In genomic region chr3:47020311-47020710, GRCh38 we compare ENCODE assay signal across 18 cellular contexts. TPM values are rescaled to one million over a fixed set of nuclear protein-coding genes. Genes with fewer than 3 reads are reported as not detected.
DNase-seq lines count a peak whose midpoint lies in the region; ATAC-seq and TF ChIP-seq lines count a peak whose summit lies in the region.
"Had no signal": no experiment of that assay in that cellular context is flagged by ENCODE, and none has a peak within 500 bp of the region (broad histone marks: within the 10 kb centered on the region; RNA-seq: fewer than 3 reads in every experiment).

No MANE protein-coding gene starts in this region.

- H4K20me1 ChIP-seq in mammary epithelial cell (ENCODE audit: insufficient read depth, low read length), result no peaks in the 10 kb centered on the region

- H3K4me3 Mint-ChIP-seq in MCF 10A (ENCODE audit: unreplicated experiment), result no peak overlapping the region
- no peak overlapping the region for H3K4me3 Mint-ChIP-seq in T-cell
- no peak overlapping the region for H3K4me3 Mint-ChIP-seq in endodermal cell

- intact Hi-C loops in MCF 10A (cut with micrococcal nuclease), result no loop called here
- intact Hi-C loops in mammary epithelial cell (cut with micrococcal nuclease), result no loop called here

- CTCF ChIA-PET in MCF 10A (lab: Yijun Ruan, JAX) (interaction anchor here (0.6 to 1.4 kb wide), 3 partner anchors 9 to 331 kb away, joined by 3 to 5 read pairs (median 3); no protein-coding TSS in a partner anchor), mammary epithelial cell (lab: Charles Lee; ENCODE audit: low non-redundant PET) (no interaction called here), T-cell (lab: Charles Lee) (interaction anchor here (1.1 to 1.4 kb wide), 2 partner anchors 10 to 21 kb away, joined by 3 read pairs; no protein-coding TSS in a partner anchor), RWPE1 (lab: Yijun Ruan, JAX) (no interaction called here)

- H3K36me3 ChIP-seq in mammary epithelial cell (ENCODE audit: insufficient read depth, low read length), result peaks cover 4% of the 10 kb centered on the region
- H3K36me3 ChIP-seq in endodermal cell (ENCODE audit: control insufficient read depth, insufficient read depth, low read length), result peaks cover 44% of the 10 kb centered on the region

- no peaks in the 10 kb centered on the region for H3K9me3 Mint-ChIP-seq in MCF 10A (ENCODE audit: unreplicated experiment)
- H3K9me3 Mint-ChIP-seq in T-cell, result no peaks in the 10 kb centered on the region
- H3K9me3 Mint-ChIP-seq in endodermal cell, result no peaks in the 10 kb centered on the region

- no peak overlapping the region for H3K9ac ChIP-seq in mammary epithelial cell (ENCODE audit: insufficient read depth, low read length)
- H3K9ac ChIP-seq in endodermal cell (ENCODE audit: extremely low read depth, low read length, poor library complexity, severe bottlenecking), result no peak overlapping the region
- H3K9ac ChIP-seq: KMS-11 had no signal

- DNase-seq in MCF 10A (ENCODE audit: unreplicated experiment), result no peak
- no peak for DNase-seq in mammary epithelial cell
- DNase-seq in T-cell, result no peak
- DNase-seq in endodermal cell, result no peak
- no peak for DNase-seq in iPS-NIHi7 (ENCODE audit: extremely low spot score)
- no peak for DNase-seq in RWPE1 (ENCODE audit: low spot score)
- DNase-seq: activated gamma-delta T cell treated with Interleukin-2 at 50 U/mL for 16 hours, dermis blood vessel endothelial cell, left cardiac atrium, MV-4-11, NCI-H1694 treated with DMSO at 0.1 percent for 48 hours, NCI-H2171 treated with DMSO at 0.1 percent for 48 hours, NCI-H524 treated with DMSO at 0.1 percent for 48 hours, WERI-Rb-1 had no signal

- WGBS in mammary epithelial cell (ENCODE audit: low coverage, missing lambda C conversion rate), result 89% methylated on average over 2 of the region's 4 CpGs
- WGBS in endodermal cell (ENCODE audit: insufficient coverage in 1 of 2, insufficient read length in 1 of 2), 2 experiments, result 96% methylated on average over 3 of the region's 4 CpGs

- H2AFZ ChIP-seq in mammary epithelial cell (ENCODE audit: low read depth, low read length), result no peak overlapping the region

- no peaks in the 10 kb centered on the region for H3K27me3 ChIP-seq in mammary epithelial cell (ENCODE audit: insufficient read depth, low read length)
- no peaks in the 10 kb centered on the region for H3K27me3 ChIP-seq in endodermal cell (ENCODE audit: control insufficient read depth, insufficient read depth, low read length, poor library complexity, severe bottlenecking)
- H3K27me3 ChIP-seq: cardiac muscle cell, suprapubic skin had no signal

- no peaks in the 10 kb centered on the region for H3K9me3 ChIP-seq in mammary epithelial cell (replicated peaks; ENCODE audit: insufficient read depth, low read length)
- no peaks in the 10 kb centered on the region for H3K9me3 ChIP-seq in endodermal cell (ENCODE audit: control insufficient read depth, low read length)
- H3K9me3 ChIP-seq: suprapubic skin had no signal

- TF ChIP-seq CTCF in MCF 10A (IDR thresholded peaks at IDR 0.05; ENCODE audit: unreplicated experiment) (no peak), mammary epithelial cell (conservative IDR thresholded peaks at IDR 0.05 in 1 of 2, IDR thresholded peaks at IDR 0.05 in 1 of 2; ENCODE audit: extremely low read depth in 1 of 2, insufficient read depth in 1 of 2, low read depth in 1 of 2, low read length in 2 of 2) (no peak), endodermal cell (conservative IDR thresholded peaks at IDR 0.05) (no peak), RWPE1 (conservative IDR thresholded peaks at IDR 0.05; ENCODE audit: low read depth) (no peak)

- H3K4me1 ChIP-seq in mammary epithelial cell (ENCODE audit: insufficient read depth, low read length) (peaks cover 35% of the 10 kb centered on the region), endodermal cell (ENCODE audit: control insufficient read depth, insufficient read depth, low read length) (peaks cover 8% of the 10 kb centered on the region)

- H3K4me3 ChIP-seq in mammary epithelial cell (replicated peaks in 1 of 3; ENCODE audit: insufficient read depth in 1 of 3, low read depth in 2 of 3, low read length in 3 of 3) (no peak overlapping the region), endodermal cell (ENCODE audit: low read length) (no peak overlapping the region)
- H3K4me3 ChIP-seq: cardiac muscle cell, suprapubic skin had no signal

- POLR2A ChIA-PET in MCF 10A (lab: Yijun Ruan, JAX), result interaction anchor here (1.4 kb wide), 1 partner anchor 9 kb away, joined by 3 read pairs; no protein-coding TSS in a partner anchor
- POLR2A ChIA-PET in T-cell (lab: Charles Lee), result interaction anchor here (0.6 to 1.1 kb wide), 2 partner anchors 9 to 11 kb away, joined by 3 to 4 read pairs; no protein-coding TSS in a partner anchor
- POLR2A ChIA-PET in RWPE1 (lab: Yijun Ruan, JAX; ENCODE audit: low non-redundant PET), result no interaction called here

- H3K4me2 ChIP-seq in mammary epithelial cell (ENCODE audit: insufficient read depth, low read depth, low read length), result no peak overlapping the region
- H3K4me2 ChIP-seq: KMS-11 had no signal

- H3K27ac Mint-ChIP-seq in MCF 10A (ENCODE audit: low read depth, unreplicated experiment), result peak overlapping the region; percentile 42
- peak overlapping the region; percentile 82 to 92 for H3K27ac Mint-ChIP-seq in T-cell
- H3K27ac Mint-ChIP-seq in endodermal cell, result peak overlapping the region; percentile 27

- dilution Hi-C loops in mammary epithelial cell (cut with HindIII; ENCODE audit: low sequenced_read_pairs), result loop anchor here (5.0 kb wide), 2 partner anchors 47 to 73 kb away; no protein-coding TSS in a partner anchor

- no TSS peak for BruUV-seq in MCF 10A (replicated peaks; lab: Mats Ljungman, UMichigan)
- no TSS peak for BruUV-seq in mammary epithelial cell (replicated peaks; lab: Mats Ljungman, UMichigan)

- in situ Hi-C loops in mammary epithelial cell (cut with MboI; ENCODE audit: low sequenced_read_pairs in 2 of 2), result no loop called here

- peaks cover 32% of the 10 kb centered on the region for H3K79me2 ChIP-seq in mammary epithelial cell (ENCODE audit: insufficient read depth, low read length)

- no peak for ATAC-seq in T-cell (replicated peaks in 1 of 4)
- no peak for ATAC-seq in HG02973 (IDR thresholded peaks at IDR 0.05; ENCODE audit: unreplicated experiment)
- ATAC-seq: left cardiac atrium had no signal

- peaks cover 16% of the 10 kb centered on the region for H3K4me1 Mint-ChIP-seq in MCF 10A (ENCODE audit: insufficient read depth, unreplicated experiment)
- peaks cover 45 to 64% (median 59%) of the 10 kb centered on the region in 3 donors for H3K4me1 Mint-ChIP-seq in T-cell
- H3K4me1 Mint-ChIP-seq in endodermal cell, result peaks cover 16% of the 10 kb centered on the region

- H3K36me3 Mint-ChIP-seq in MCF 10A (ENCODE audit: insufficient read depth, unreplicated experiment), result peaks cover 38% of the 10 kb centered on the region
- H3K36me3 Mint-ChIP-seq in T-cell, result peaks cover 30% of the 10 kb centered on the region
- peaks cover 28% of the 10 kb centered on the region for H3K36me3 Mint-ChIP-seq in endodermal cell (ENCODE audit: low read depth)

- H3K27me3 Mint-ChIP-seq in MCF 10A (ENCODE audit: insufficient read depth, unreplicated experiment), result no peaks in the 10 kb centered on the region
- H3K27me3 Mint-ChIP-seq in T-cell, result no peaks in the 10 kb centered on the region
- no peaks in the 10 kb centered on the region for H3K27me3 Mint-ChIP-seq in endodermal cell (ENCODE audit: insufficient read depth)

- no peak overlapping the region for H3K27ac ChIP-seq in mammary epithelial cell (ENCODE audit: insufficient read depth, low read depth, low read length)
- H3K27ac ChIP-seq in endodermal cell (ENCODE audit: low read depth, low read length), result no peak overlapping the region
- no peak overlapping the region for H3K27ac ChIP-seq in RWPE1
- H3K27ac ChIP-seq: cardiac muscle cell, KMS-11, suprapubic skin, WERI-Rb-1 had no signal

RNA-seq across cellular contexts. Expression of gene NBEAL2, which starts 40.8 kb away (rescaled TPM):
- total RNA-seq in MCF 10A (2022) (14.2 and 20.2 TPM in 2 replicates), mammary epithelial cell (10 to 100 TPM; 21.3 to 42.3 TPM), T-cell (100 to 1,000 TPM; 141 to 206 (median 182) TPM), endodermal cell (10 to 100 TPM; 59.2 to 64.0 TPM)
- polyA plus RNA-seq in mammary epithelial cell, result 24.6 TPM
- polyA minus RNA-seq in mammary epithelial cell, result 63.5 TPM
- polyA plus RNA-seq in endodermal cell (2013, experiment 1 of 2), result 22.9 TPM
- 17.8 TPM for polyA plus RNA-seq in endodermal cell (2013, experiment 2 of 2)

RNA-seq across cellular contexts. Expression of gene CCDC12, which starts 43.8 kb away (rescaled TPM):
- 43.9 and 45.9 TPM in 2 replicates for total RNA-seq in MCF 10A (2022)
- total RNA-seq in mammary epithelial cell, result 10 to 100 TPM; 17.8 to 42.1 TPM
- polyA plus RNA-seq in mammary epithelial cell, result 31.4 TPM
- 19.6 TPM for polyA minus RNA-seq in mammary epithelial cell
- total RNA-seq in T-cell, result 10 to 100 TPM; 66.5 to 78.4 (median 72.8) TPM
- total RNA-seq in endodermal cell, result 10 to 100 TPM; 46.7 to 47.8 TPM
- 44.4 TPM for polyA plus RNA-seq in endodermal cell (2013, experiment 1 of 2)
- 41.1 TPM for polyA plus RNA-seq in endodermal cell (2013, experiment 2 of 2)

Comparison
In these comparisons a context has a peak if more than half of its experiments do, and no peak if none do; other contexts are left out.
1. CTCF ChIA-PET loops: an anchor here in MCF 10A (0.6 to 1.4 kb wide) and T-cell (1.1 to 1.4 kb wide); none called in mammary epithelial cell and RWPE1.
2. H3K27ac Mint-ChIP-seq: peak in every context shown above with its lines; median percentile 87 in T-cell; 42 in MCF 10A; 27 in endodermal cell.